13 cellular contexts compared by ENCODE assay signal in the genomic region with DNA sequence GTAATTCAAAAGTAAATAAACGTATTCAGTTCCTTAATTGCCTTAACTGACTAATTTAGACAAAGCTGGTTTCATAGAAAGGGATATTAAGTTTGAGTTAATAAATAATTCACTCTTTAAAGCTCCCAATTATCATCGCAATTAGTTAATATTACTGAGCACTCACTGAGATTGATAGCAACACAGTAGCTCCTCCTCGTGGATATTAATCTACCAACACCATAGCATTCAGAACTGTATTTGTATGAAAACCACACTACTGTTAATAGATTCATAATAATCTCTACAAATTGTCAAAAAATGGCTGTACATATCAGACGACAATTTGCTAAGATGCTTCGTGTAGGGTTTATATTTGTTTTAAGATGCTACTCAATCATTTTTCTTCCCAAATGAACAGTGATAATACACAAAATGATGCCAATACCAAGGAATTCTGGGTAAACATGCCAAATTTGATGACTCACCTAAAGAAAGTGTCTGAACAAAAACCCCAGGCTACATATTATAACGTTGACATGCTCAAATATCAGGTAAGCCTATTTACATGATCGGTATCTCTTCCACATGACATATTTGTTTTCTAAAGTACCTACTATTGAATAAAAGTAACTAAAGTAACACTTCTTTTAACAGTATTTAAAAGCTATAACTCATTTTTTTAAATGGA. TPM values are rescaled to one million over a fixed set of nuclear protein-coding genes. Genes with fewer than 3 reads are reported as not detected.
DNase-seq lines count a peak whose midpoint lies in the region; ATAC-seq, FAIRE-seq and TF ChIP-seq lines count a peak whose summit lies in the region.
"Had no signal": no experiment of that assay in that cellular context is flagged by ENCODE, and none has a peak within 500 bp of the region (broad histone marks: within the 10 kb centered on the region; RNA-seq: fewer than 3 reads in every experiment).

No MANE protein-coding gene starts in this region.

- intact Hi-C loops in HCT116 (cut with micrococcal nuclease): no loop called here
- intact Hi-C loops in naive thymus-derived CD4-positive, alpha-beta T cell (cut with micrococcal nuclease): no loop called here

- no peaks in the 10 kb centered on the region; the same call in 1 of the 2 replicates for H4K20me1 ChIP-seq in HCT116 (ENCODE audit: insufficient read depth)

- peak; percentile 21 for FAIRE-seq in D721Med (lab: Jason Lieb, UNC)

- POLR2A ChIA-PET in HCT116 (lab: Charles Lee): no interaction called here
- POLR2A ChIA-PET in naive thymus-derived CD4-positive, alpha-beta T cell (lab: Charles Lee): interaction anchor here (0.6 kb wide), 2 partner anchors 774 to 801 kb away, joined by 3 read pairs; no protein-coding TSS in a partner anchor

- TF ChIP-seq POLR2A in HCT116 (IDR thresholded peaks at IDR 0.05; ENCODE audit: borderline replicate concordance, extremely low read depth, insufficient read depth, insufficient read length): no peak

- BruUV-seq in HCT116 (replicated peaks; lab: Mats Ljungman, UMichigan): no TSS peak

- TF ChIP-seq CTCF in D721Med (IDR thresholded peaks at IDR 0.05; ENCODE audit: insufficient read depth, missing control alignments) (peak; percentile 33), HCT116 (IDR thresholded peaks at IDR 0.05 in 2 of 3, conservative IDR thresholded peaks at IDR 0.05 in 1 of 3; ENCODE audit: borderline replicate concordance in 1 of 3, insufficient read depth in 1 of 3, low read depth in 2 of 3, low read length in 2 of 3) (peak; percentile 4 to 48 (median 25); a peak in 2 of 6 replicates), RWPE2 (IDR thresholded peaks at IDR 0.05; ENCODE audit: poor library complexity, severe bottlenecking) (no peak), fibroblast of mammary gland (conservative IDR thresholded peaks at IDR 0.05; ENCODE audit: control insufficient read depth, insufficient read depth, low read depth, low read length) (no peak)

- H3K4me3 ChIP-seq in HCT116 (replicated peaks in 1 of 2; ENCODE audit: low read depth in 1 of 2, low read length in 2 of 2): no peak overlapping the region
- no peak overlapping the region for H3K4me3 ChIP-seq in RWPE2 (ENCODE audit: severe bottlenecking)
- H3K4me3 ChIP-seq in fibroblast of mammary gland (ENCODE audit: control insufficient read depth, low read depth, low read length): no peak overlapping the region
- no peak overlapping the region for H3K4me3 ChIP-seq in naive thymus-derived CD4-positive, alpha-beta T cell (ENCODE audit: low read length)

- no peaks in the 10 kb centered on the region for H3K9me3 Mint-ChIP-seq in naive thymus-derived CD4-positive, alpha-beta T cell
- H3K9me3 Mint-ChIP-seq: activated T-helper 1 cell treated with anti-CD3 and anti-CD28 coated beads, Interleukin-12 subunit alpha, Interleukin-12 subunit beta, Interleukin-2, Interleukin-4 antibody, amounts not matched to agents 30 ng/mL and 10 ng/mL and 1 ng/mL, durations not matched to agents 14 hours and 24 hours and 36 hours had no signal

- ATAC-seq in HCT116 (peak; percentile 73), RWPE2 (ENCODE audit: low read depth) (peak; percentile 40; the same call in 1 of the 3 replicates), HG03439 (IDR thresholded peaks at IDR 0.05; ENCODE audit: unreplicated experiment) (no peak)
- ATAC-seq in naive thymus-derived CD4-positive, alpha-beta T cell: no peak

- H3K9me2 ChIP-seq in HCT116 (ENCODE audit: insufficient read depth): no peaks in the 10 kb centered on the region

- peaks cover 8 to 21% (median 13%) of the 10 kb centered on the region in 7 donors for H3K4me1 Mint-ChIP-seq in naive thymus-derived CD4-positive, alpha-beta T cell

- no peak for DNase-seq in D721Med (ENCODE audit: insufficient read length, low spot score)
- DNase-seq in HCT116 (ENCODE audit: low read depth, low spot score): no peak
- no peak for DNase-seq in RWPE2 (ENCODE audit: low spot score)
- peak; percentile 28 for DNase-seq in fibroblast of mammary gland (ENCODE audit: low read depth)
- DNase-seq in naive thymus-derived CD4-positive, alpha-beta T cell: no peak
- no peak for DNase-seq in NOMO-1 treated with DMSO at 0.1 percent for 48 hours (lab: John Stamatoyannopoulos, UW; ENCODE audit: unreplicated experiment)
- no peak for DNase-seq in NCI-H2227 treated with DMSO at 0.1 percent for 48 hours (lab: John Stamatoyannopoulos, UW)
- DNase-seq: mesendoderm, NCI-H1048, posterior cingulate gyrus, substantia nigra had no signal

- CTCF ChIA-PET in HCT116 (lab: Charles Lee): interaction anchor here (1.6 to 2.0 kb wide), 4 partner anchors 20 to 287 kb away, joined by 4 to 7 read pairs (median 6); no protein-coding TSS in a partner anchor
- CTCF ChIA-PET in naive thymus-derived CD4-positive, alpha-beta T cell (lab: Charles Lee): interaction anchor here (0.8 kb wide), 1 partner anchor 8 kb away, joined by 3 read pairs; no protein-coding TSS in a partner anchor

- peaks cover 0 to 5% of the 10 kb centered on the region in 2 experiments; a peak in 1 of 4 replicates for H3K4me1 ChIP-seq in HCT116 (ENCODE audit: control insufficient read depth in 1 of 2, insufficient read depth in 2 of 2, low read length in 2 of 2)
- H3K4me1 ChIP-seq in RWPE2 (ENCODE audit: insufficient read depth, poor library complexity, severe bottlenecking): peaks cover 9% of the 10 kb centered on the region
- H3K4me1 ChIP-seq in naive thymus-derived CD4-positive, alpha-beta T cell (ENCODE audit: control insufficient read depth in 2 of 2, insufficient read depth in 2 of 2, low read length in 2 of 2): peaks cover 0 to 2% of the 10 kb centered on the region in 2 donors

- no peak overlapping the region for H3K4me3 Mint-ChIP-seq in naive thymus-derived CD4-positive, alpha-beta T cell
- H3K4me3 Mint-ChIP-seq: activated T-helper 1 cell treated with anti-CD3 and anti-CD28 coated beads, Interleukin-12 subunit alpha, Interleukin-12 subunit beta, Interleukin-2, Interleukin-4 antibody, amounts not matched to agents 30 ng/mL and 10 ng/mL and 1 ng/mL, durations not matched to agents 14 hours and 24 hours and 36 hours had no signal

- H2AFZ ChIP-seq in HCT116 (ENCODE audit: low read depth, low read length, poor library complexity, severe bottlenecking): peak overlapping the region; percentile 95

- RAD21 ChIA-PET in HCT116 (lab: Charles Lee; ENCODE audit: low non-redundant PET in 1 of 2, low total read pairs in 2 of 2, uncharacterized antibody in 2 of 2, unreplicated experiment in 2 of 2): no interaction called here

- no peaks in the 10 kb centered on the region for H3K27me3 Mint-ChIP-seq in naive thymus-derived CD4-positive, alpha-beta T cell

- H3K36me3 ChIP-seq in HCT116 (ENCODE audit: control insufficient read depth in 1 of 2, insufficient read depth in 2 of 2, low read length in 2 of 2): no peaks in the 10 kb centered on the region
- H3K36me3 ChIP-seq in RWPE2 (ENCODE audit: low read depth): no peaks in the 10 kb centered on the region
- no peaks in the 10 kb centered on the region for H3K36me3 ChIP-seq in naive thymus-derived CD4-positive, alpha-beta T cell (ENCODE audit: control insufficient read depth in 2 of 3, insufficient read depth in 3 of 3, low read length in 3 of 3)

- H3K9me3 ChIP-seq in HCT116 (ENCODE audit: control insufficient read depth in 1 of 2, insufficient read depth in 1 of 2, low read depth in 1 of 2, low read length in 2 of 2) (no peaks in the 10 kb centered on the region), RWPE2 (ENCODE audit: severe bottlenecking) (no peaks in the 10 kb centered on the region)
- H3K9me3 ChIP-seq in naive thymus-derived CD4-positive, alpha-beta T cell (ENCODE audit: control insufficient read depth in 2 of 3, low read length in 3 of 3): no peaks in the 10 kb centered on the region

- H3K27ac Mint-ChIP-seq in naive thymus-derived CD4-positive, alpha-beta T cell: no peak overlapping the region
- H3K27ac Mint-ChIP-seq: activated T-helper 1 cell treated with anti-CD3 and anti-CD28 coated beads, Interleukin-12 subunit alpha, Interleukin-12 subunit beta, Interleukin-2, Interleukin-4 antibody, amounts not matched to agents 30 ng/mL and 10 ng/mL and 1 ng/mL, durations not matched to agents 14 hours and 24 hours and 36 hours had no signal

- H3K27ac ChIP-seq in HCT116 (ENCODE audit: low read depth, low read length) (no peak overlapping the region), RWPE2 (ENCODE audit: poor library complexity, severe bottlenecking) (peak overlapping the region; percentile 20)
- no peak overlapping the region for H3K27ac ChIP-seq in naive thymus-derived CD4-positive, alpha-beta T cell (ENCODE audit: low read depth, low read length)

- H3K27me3 ChIP-seq in HCT116 (ENCODE audit: insufficient read depth, low read length) (no peaks in the 10 kb centered on the region), RWPE2 (ENCODE audit: insufficient read depth, poor library complexity, severe bottlenecking) (no peaks in the 10 kb centered on the region)
- H3K27me3 ChIP-seq in naive thymus-derived CD4-positive, alpha-beta T cell (ENCODE audit: control insufficient read depth in 2 of 2, insufficient read depth in 2 of 2, low read length in 2 of 2): no peaks in the 10 kb centered on the region

- no peaks in the 10 kb centered on the region for H3K79me2 ChIP-seq in HCT116 (ENCODE audit: insufficient read depth, low read length)

- H3K4me2 ChIP-seq in HCT116 (ENCODE audit: low read length): peak overlapping the region; percentile 23; the same call in 1 of the 2 replicates

- H3K9ac ChIP-seq in HCT116 (ENCODE audit: low read length): no peak overlapping the region

- peaks cover 0 to 2% (median 0%) of the 10 kb centered on the region in 5 donors for H3K36me3 Mint-ChIP-seq in naive thymus-derived CD4-positive, alpha-beta T cell

- TF ChIP-seq RAD21 in HCT116 (IDR thresholded peaks at IDR 0.05; ENCODE audit: low read depth): peak; percentile 46

TF ChIP-seq in HCT116, 20 proteins besides CTCF, POLR2A, EP300 and RAD21:
- TF ChIP-seq ELF1 (IDR thresholded peaks at IDR 0.05; ENCODE audit: borderline replicate concordance, low read depth): no peak
- no peak for TF ChIP-seq YY1 (IDR thresholded peaks at IDR 0.05; ENCODE audit: extremely low read depth, insufficient replicate concordance, low read depth, low read length)
- TF ChIP-seq CBX3 (IDR thresholded peaks at IDR 0.05; ENCODE audit: low read depth): no peak
- TF ChIP-seq ZNF274 (IDR thresholded peaks at IDR 0.05; ENCODE audit: low read depth, low read length): no peak
- TF ChIP-seq FOSL1 (IDR thresholded peaks at IDR 0.05; ENCODE audit: low read depth): peak; percentile 19; the same call in 1 of the 2 replicates

RNA-seq across cellular contexts. Expression of gene DYNLT5, which starts 18.8 kb away (rescaled TPM):
- total RNA-seq in HCT116 (2021; ENCODE audit: unreplicated experiment): not detected
- not detected in 2 replicates for polyA plus RNA-seq in HCT116 (2012)
- under 1 TPM in 1 of 5 experiments, not detected in 4; 0.46 TPM for total RNA-seq in naive thymus-derived CD4-positive, alpha-beta T cell
- not detected for polyA plus RNA-seq in naive thymus-derived CD4-positive, alpha-beta T cell
- total RNA-seq: activated T-helper 1 cell treated with anti-CD3 and anti-CD28 coated beads, Interleukin-12 subunit alpha, Interleukin-12 subunit beta, Interleukin-2, Interleukin-4 antibody, amounts not matched to agents 30 ng/mL and 10 ng/mL and 1 ng/mL, durations not matched to agents 14 hours and 24 hours and 36 hours had no signal

Comparison
In these comparisons a context has a peak if more than half of its experiments do, and no peak if none do; other contexts are left out.
1. CTCF ChIP-seq: peak in D721Med (single experiment) and HCT116 (3 of 3); none in RWPE2 (single experiment) and fibroblast of mammary gland (single experiment).
2. ATAC-seq: peak in HCT116 (single experiment) and RWPE2 (single experiment); none in naive thymus-derived CD4-positive, alpha-beta T cell (single experiment) and HG03439 (single experiment).